20 cellular contexts compared by ENCODE assay signal in the genomic region with DNA sequence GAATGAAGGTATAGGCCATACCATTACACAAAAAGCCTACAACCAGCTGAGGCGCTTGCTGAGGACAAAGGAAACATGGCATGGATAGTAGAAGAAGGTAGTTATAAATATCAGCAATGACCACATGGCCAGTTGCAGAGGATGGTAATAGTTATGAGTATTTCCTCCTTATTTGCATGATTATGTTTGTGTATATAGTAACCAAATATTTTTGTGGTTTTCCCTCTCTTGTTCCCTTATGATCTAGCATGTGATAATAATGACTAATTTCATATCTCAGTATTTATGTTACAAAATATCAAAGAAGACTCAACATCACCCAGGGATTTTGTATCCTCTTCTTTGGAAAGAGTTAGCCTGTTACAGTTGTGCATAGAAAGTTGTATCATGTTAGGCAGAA. TPM values are rescaled to one million over a fixed set of nuclear protein-coding genes. Genes with fewer than 3 reads are reported as not detected.
"Had no signal": no experiment of that assay in that cellular context is flagged by ENCODE, and none has a peak within 500 bp of the region (broad histone marks: within the 10 kb centered on the region; RNA-seq: fewer than 3 reads in every experiment).

No MANE protein-coding gene starts in this region.

- H3K4me3 ChIP-seq: adrenal gland, lung, right atrium auricular region, tibial nerve had no signal

- H3K27ac ChIP-seq: adrenal gland, neutrophil, right atrium auricular region, tibial nerve had no signal

- H3K36me3 Mint-ChIP-seq: immature natural killer cell; stimulated activated effector memory CD8-positive, alpha-beta T cell treated with anti-CD3 and anti-CD28 coated beads, Interleukin-12 subunit alpha, Interleukin-12 subunit beta, amount 100 ng/mL, for 72 hours had no signal

- H3K4me1 ChIP-seq: adrenal gland, right atrium auricular region, tibial nerve had no signal

- DNase-seq: activated B cell treated with CpG ODN at 0.5 μM for 24 hours; activated CD4-positive, alpha-beta T cell treated with anti-CD3 and anti-CD28 coated beads, Interleukin-2, amount 10 ng/mL, durations not matched to agents 7 days and 5 days; activated CD8-positive, alpha-beta memory T cell treated with anti-CD3 and anti-CD28 coated beads for 24 hours; activated naive CD4-positive, alpha-beta T cell treated with anti-CD3 and anti-CD28 coated beads, Interleukin-2, amount 10 ng/mL, durations not matched to agents 7 days and 5 days; adrenal gland; central memory CD4-positive, alpha-beta T cell; cortex of kidney; effector CD8-positive, alpha-beta T cell; glutamatergic neuron; immature natural killer cell; naive thymus-derived CD8-positive, alpha-beta T cell; posterior cingulate gyrus; small intestine had no signal

- H3K27me3 ChIP-seq: adrenal gland, neutrophil, right atrium auricular region, tibial nerve had no signal

- H3K9me3 ChIP-seq: adrenal gland, neutrophil, right atrium auricular region, tibial nerve had no signal

- H3K4me3 Mint-ChIP-seq: activated B cell treated with CpG ODN at 0.5 μM for 24 hours; activated CD4-positive, alpha-beta T cell treated with anti-CD3 and anti-CD28 coated beads, Interleukin-2, amount 10 ng/mL, durations not matched to agents 7 days and 5 days; activated naive CD4-positive, alpha-beta T cell treated with anti-CD3 and anti-CD28 coated beads, Interleukin-2, amount 10 ng/mL, durations not matched to agents 7 days and 5 days; immature natural killer cell; naive thymus-derived CD8-positive, alpha-beta T cell; stimulated activated effector memory CD8-positive, alpha-beta T cell treated with anti-CD3 and anti-CD28 coated beads, Interleukin-12 subunit alpha, Interleukin-12 subunit beta, amount 100 ng/mL, for 72 hours; T-helper 1 cell treated with Interleukin-12 subunit alpha and Interleukin-12 subunit beta and Interleukin-4 antibody, amounts not matched to agents 30 μg/mL and 1 μg/mL, for 36 hours had no signal

- H3K36me3 ChIP-seq: adrenal gland, neutrophil, right atrium auricular region, tibial nerve had no signal

- ATAC-seq: naive thymus-derived CD8-positive, alpha-beta T cell; stimulated activated effector memory CD8-positive, alpha-beta T cell treated with anti-CD3 and anti-CD28 coated beads, Interleukin-12 subunit alpha, Interleukin-12 subunit beta, amount 100 ng/mL, for 72 hours had no signal

- H3K27ac Mint-ChIP-seq: activated B cell treated with CpG ODN at 0.5 μM for 24 hours; activated CD4-positive, alpha-beta T cell treated with anti-CD3 and anti-CD28 coated beads, Interleukin-2, amount 10 ng/mL, durations not matched to agents 7 days and 5 days; activated naive CD4-positive, alpha-beta T cell treated with anti-CD3 and anti-CD28 coated beads, Interleukin-2, amount 10 ng/mL, durations not matched to agents 7 days and 5 days; immature natural killer cell; naive thymus-derived CD8-positive, alpha-beta T cell; stimulated activated effector memory CD8-positive, alpha-beta T cell treated with anti-CD3 and anti-CD28 coated beads, Interleukin-12 subunit alpha, Interleukin-12 subunit beta, amount 100 ng/mL, for 72 hours; T-helper 1 cell treated with Interleukin-12 subunit alpha and Interleukin-12 subunit beta and Interleukin-4 antibody, amounts not matched to agents 30 μg/mL and 1 μg/mL, for 36 hours had no signal

- H3K4me1 Mint-ChIP-seq: activated B cell treated with CpG ODN at 0.5 μM for 24 hours; activated naive CD4-positive, alpha-beta T cell treated with anti-CD3 and anti-CD28 coated beads, Interleukin-2, amount 10 ng/mL, durations not matched to agents 7 days and 5 days; immature natural killer cell; naive thymus-derived CD8-positive, alpha-beta T cell; stimulated activated effector memory CD8-positive, alpha-beta T cell treated with anti-CD3 and anti-CD28 coated beads, Interleukin-12 subunit alpha, Interleukin-12 subunit beta, amount 100 ng/mL, for 72 hours had no signal

- H3K27me3 Mint-ChIP-seq: activated naive CD4-positive, alpha-beta T cell treated with anti-CD3 and anti-CD28 coated beads, Interleukin-2, amount 10 ng/mL, durations not matched to agents 7 days and 5 days had no signal

RNA-seq across cellular contexts. Expression of gene CATSPERB, which starts 13.4 kb away (rescaled TPM):
- total RNA-seq: activated B cell treated with CpG ODN at 0.5 μM for 24 hours, epithelial cell of proximal tubule had no signal
